ENCODE assay signal across 5 cellular contexts in the genomic region with DNA sequence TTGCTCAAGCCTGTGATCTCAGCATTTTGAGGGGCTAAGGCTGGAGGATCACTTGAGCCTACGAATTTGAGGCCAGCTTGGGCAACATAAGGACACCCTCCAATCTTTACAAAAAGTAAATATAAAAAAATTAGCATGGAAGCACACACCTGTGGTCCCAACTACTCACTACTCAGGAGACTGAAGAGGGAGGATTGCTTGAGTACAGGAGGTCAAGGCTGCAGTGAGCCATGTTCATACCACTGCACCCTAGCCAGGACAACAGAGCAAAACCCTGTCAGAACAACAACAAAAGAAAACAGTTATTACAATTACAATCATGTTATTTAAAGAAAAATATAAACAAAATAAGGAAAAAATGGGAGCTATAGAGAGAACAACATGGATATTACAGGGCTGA.
"Had no signal": no experiment of that assay in that cellular context is flagged by ENCODE, and none has a peak within 500 bp of the region (broad histone marks: within the 10 kb centered on the region; RNA-seq: fewer than 3 reads in every experiment).

No MANE protein-coding gene starts in this region.

- H2AFZ ChIP-seq: GM23338 had no signal

- DNase-seq: H9, HCEC 1CT, KG1 had no signal

- H3K4me3 ChIP-seq: GM23338, K562 had no signal

- ATAC-seq: GM23338, K562 had no signal

- H3K4me2 ChIP-seq: GM23338 had no signal
